Comparison of ENCODE assay signal across 1 cellular context in the genomic region with DNA sequence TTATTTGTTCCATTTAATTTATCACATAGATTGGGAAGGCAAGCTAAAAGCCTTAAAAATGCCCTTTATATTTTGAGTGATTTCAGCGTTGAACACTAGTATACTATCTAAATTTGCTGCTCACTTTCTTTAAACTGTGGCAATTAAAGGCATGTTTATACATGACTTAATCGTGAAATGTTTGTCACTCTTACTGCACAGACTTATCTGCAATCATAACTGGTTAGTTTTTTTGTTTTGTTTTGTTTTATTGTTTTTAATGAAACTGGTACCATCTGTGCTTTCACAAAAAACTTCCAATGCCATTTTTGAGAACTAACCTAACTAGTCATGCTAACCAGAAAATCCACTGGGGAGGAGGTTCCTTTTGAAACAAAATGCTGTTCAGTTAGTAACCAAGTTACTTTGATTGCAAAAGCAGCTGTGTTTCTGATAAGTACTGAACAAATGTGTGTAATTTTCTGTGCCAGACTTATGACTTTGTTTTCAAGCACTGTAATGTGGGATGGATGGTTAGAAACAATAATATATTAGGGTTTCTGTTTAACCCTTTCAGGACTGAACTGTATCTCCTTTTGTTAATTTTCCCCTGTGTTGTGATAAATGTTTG.
TF ChIP-seq lines count a peak whose summit lies in the region.

No MANE protein-coding gene starts in this region.

TF ChIP-seq in K562, 482 proteins besides CTCF, POLR2A, EP300 and RAD21:
- no peak for TF ChIP-seq BACH1 (tag; IDR thresholded peaks at IDR 0.05)
- TF ChIP-seq BRD4 (IDR thresholded peaks at IDR 0.05), result no peak
- TF ChIP-seq, protein P1, sequence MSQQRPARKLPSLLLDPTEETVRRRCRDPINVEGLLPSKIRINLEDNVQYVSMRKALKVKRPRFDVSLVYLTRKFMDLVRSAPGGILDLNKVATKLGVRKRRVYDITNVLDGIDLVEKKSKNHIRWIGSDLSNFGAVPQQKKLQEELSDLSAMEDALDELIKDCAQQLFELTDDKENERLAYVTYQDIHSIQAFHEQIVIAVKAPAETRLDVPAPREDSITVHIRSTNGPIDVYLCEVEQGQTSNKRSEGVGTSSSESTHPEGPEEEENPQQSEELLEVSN (IDR thresholded peaks at IDR 0.05; ENCODE audit: borderline replicate concordance in 1 of 2, extremely low read depth in 1 of 2, insufficient read depth in 1 of 2, insufficient read length in 1 of 2, low read depth in 1 of 2, low read length in 1 of 2, poor library complexity in 1 of 2, severe bottlenecking in 1 of 2), result no peak
- no peak for TF ChIP-seq ZFPM2 (CRISPR knock-in tag; IDR thresholded peaks at IDR 0.05)
- no peak for TF ChIP-seq NRF1 (conservative IDR thresholded peaks at IDR 0.05 in 1 of 2, IDR thresholded peaks at IDR 0.05 in 1 of 2)
- no peak for TF ChIP-seq WHSC1 (IDR thresholded peaks at IDR 0.05; ENCODE audit: low read length)
- TF ChIP-seq, protein P2, sequence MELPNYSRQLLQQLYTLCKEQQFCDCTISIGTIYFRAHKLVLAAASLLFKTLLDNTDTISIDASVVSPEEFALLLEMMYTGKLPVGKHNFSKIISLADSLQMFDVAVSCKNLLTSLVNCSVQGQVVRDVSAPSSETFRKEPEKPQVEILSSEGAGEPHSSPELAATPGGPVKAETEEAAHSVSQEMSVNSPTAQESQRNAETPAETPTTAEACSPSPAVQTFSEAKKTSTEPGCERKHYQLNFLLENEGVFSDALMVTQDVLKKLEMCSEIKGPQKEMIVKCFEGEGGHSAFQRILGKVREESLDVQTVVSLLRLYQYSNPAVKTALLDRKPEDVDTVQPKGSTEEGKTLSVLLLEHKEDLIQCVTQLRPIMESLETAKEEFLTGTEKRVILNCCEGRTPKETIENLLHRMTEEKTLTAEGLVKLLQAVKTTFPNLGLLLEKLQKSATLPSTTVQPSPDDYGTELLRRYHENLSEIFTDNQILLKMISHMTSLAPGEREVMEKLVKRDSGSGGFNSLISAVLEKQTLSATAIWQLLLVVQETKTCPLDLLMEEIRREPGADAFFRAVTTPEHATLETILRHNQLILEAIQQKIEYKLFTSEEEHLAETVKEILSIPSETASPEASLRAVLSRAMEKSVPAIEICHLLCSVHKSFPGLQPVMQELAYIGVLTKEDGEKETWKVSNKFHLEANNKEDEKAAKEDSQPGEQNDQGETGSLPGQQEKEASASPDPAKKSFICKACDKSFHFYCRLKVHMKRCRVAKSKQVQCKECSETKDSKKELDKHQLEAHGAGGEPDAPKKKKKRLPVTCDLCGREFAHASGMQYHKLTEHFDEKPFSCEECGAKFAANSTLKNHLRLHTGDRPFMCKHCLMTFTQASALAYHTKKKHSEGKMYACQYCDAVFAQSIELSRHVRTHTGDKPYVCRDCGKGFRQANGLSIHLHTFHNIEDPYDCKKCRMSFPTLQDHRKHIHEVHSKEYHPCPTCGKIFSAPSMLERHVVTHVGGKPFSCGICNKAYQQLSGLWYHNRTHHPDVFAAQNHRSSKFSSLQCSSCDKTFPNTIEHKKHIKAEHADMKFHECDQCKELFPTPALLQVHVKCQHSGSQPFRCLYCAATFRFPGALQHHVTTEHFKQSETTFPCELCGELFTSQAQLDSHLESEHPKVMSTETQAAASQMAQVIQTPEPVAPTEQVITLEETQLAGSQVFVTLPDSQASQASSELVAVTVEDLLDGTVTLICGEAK (IDR thresholded peaks at IDR 0.05), result no peak
- TF ChIP-seq, protein P2 (CRISPR knock-in tag; IDR thresholded peaks at IDR 0.05), result no peak
- no peak for TF ChIP-seq PURB (CRISPR knock-in tag; IDR thresholded peaks at IDR 0.05; ENCODE audit: low read depth)
- no peak for TF ChIP-seq MCM7 (IDR thresholded peaks at IDR 0.05)
- TF ChIP-seq HDAC8 (tag; IDR thresholded peaks at IDR 0.05), result no peak
- TF ChIP-seq CREM (IDR thresholded peaks at IDR 0.05; ENCODE audit: low read depth), result no peak
- TF ChIP-seq KLF1 (tag; IDR thresholded peaks at IDR 0.05), result no peak
- TF ChIP-seq, protein P3, sequence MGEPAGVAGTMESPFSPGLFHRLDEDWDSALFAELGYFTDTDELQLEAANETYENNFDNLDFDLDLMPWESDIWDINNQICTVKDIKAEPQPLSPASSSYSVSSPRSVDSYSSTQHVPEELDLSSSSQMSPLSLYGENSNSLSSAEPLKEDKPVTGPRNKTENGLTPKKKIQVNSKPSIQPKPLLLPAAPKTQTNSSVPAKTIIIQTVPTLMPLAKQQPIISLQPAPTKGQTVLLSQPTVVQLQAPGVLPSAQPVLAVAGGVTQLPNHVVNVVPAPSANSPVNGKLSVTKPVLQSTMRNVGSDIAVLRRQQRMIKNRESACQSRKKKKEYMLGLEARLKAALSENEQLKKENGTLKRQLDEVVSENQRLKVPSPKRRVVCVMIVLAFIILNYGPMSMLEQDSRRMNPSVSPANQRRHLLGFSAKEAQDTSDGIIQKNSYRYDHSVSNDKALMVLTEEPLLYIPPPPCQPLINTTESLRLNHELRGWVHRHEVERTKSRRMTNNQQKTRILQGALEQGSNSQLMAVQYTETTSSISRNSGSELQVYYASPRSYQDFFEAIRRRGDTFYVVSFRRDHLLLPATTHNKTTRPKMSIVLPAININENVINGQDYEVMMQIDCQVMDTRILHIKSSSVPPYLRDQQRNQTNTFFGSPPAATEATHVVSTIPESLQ (CRISPR knock-in tag; IDR thresholded peaks at IDR 0.05), result no peak
- TF ChIP-seq, protein P4, sequence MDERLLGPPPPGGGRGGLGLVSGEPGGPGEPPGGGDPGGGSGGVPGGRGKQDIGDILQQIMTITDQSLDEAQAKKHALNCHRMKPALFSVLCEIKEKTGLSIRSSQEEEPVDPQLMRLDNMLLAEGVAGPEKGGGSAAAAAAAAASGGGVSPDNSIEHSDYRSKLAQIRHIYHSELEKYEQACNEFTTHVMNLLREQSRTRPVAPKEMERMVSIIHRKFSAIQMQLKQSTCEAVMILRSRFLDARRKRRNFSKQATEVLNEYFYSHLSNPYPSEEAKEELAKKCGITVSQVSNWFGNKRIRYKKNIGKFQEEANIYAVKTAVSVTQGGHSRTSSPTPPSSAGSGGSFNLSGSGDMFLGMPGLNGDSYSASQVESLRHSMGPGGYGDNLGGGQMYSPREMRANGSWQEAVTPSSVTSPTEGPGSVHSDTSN (CRISPR knock-in tag; IDR thresholded peaks at IDR 0.05; ENCODE audit: low read depth), result no peak
- TF ChIP-seq, protein P4 (tag; conservative IDR thresholded peaks at IDR 0.05; ENCODE audit: low read depth), result no peak
- TF ChIP-seq HLTF (IDR thresholded peaks at IDR 0.05), result no peak
- no peak for TF ChIP-seq LCOR (CRISPR knock-in tag; IDR thresholded peaks at IDR 0.05)
- TF ChIP-seq CBX2 (IDR thresholded peaks at IDR 0.05; ENCODE audit: insufficient read depth, low read length, poor library complexity, severe bottlenecking), result no peak
- TF ChIP-seq, protein P5, sequence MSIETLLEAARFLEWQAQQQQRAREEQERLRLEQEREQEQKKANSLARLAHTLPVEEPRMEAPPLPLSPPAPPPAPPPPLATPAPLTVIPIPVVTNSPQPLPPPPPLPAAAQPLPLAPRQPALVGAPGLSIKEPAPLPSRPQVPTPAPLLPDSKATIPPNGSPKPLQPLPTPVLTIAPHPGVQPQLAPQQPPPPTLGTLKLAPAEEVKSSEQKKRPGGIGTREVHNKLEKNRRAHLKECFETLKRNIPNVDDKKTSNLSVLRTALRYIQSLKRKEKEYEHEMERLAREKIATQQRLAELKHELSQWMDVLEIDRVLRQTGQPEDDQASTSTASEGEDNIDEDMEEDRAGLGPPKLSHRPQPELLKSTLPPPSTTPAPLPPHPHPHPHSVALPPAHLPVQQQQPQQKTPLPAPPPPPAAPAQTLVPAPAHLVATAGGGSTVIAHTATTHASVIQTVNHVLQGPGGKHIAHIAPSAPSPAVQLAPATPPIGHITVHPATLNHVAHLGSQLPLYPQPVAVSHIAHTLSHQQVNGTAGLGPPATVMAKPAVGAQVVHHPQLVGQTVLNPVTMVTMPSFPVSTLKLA (conservative IDR thresholded peaks at IDR 0.05), result no peak
